ENCODE assay signal across 25 cellular contexts in genomic region chr2:217481577-217481976, GRCh38.
"Had no signal": no experiment of that assay in that cellular context is flagged by ENCODE, and none has a peak within 500 bp of the region (broad histone marks: within the 10 kb centered on the region; RNA-seq: fewer than 3 reads in every experiment).

No MANE protein-coding gene starts in this region.

- ATAC-seq: esophagus mucosa; foreskin keratinocyte; left cardiac atrium; mucosa of descending colon; naive thymus-derived CD8-positive, alpha-beta T cell; psoas muscle; right lobe of liver; stimulated activated naive B cell treated with anti-CD40 and anti-IgM and Interleukin-4, amounts not matched to agents 10 μg/mL and 1 μg/mL and 100 μg/mL, for 72 hours; stimulated activated naive CD8-positive, alpha-beta T cell treated with anti-CD3 and anti-CD28 coated beads, Interleukin-15, amount 100 ng/mL, for 72 hours had no signal

- H3K36me3 ChIP-seq: left ventricle myocardium inferior, neural progenitor cell, right lobe of liver, thoracic aorta, transverse colon had no signal

- H3K36me3 Mint-ChIP-seq: neural progenitor cell; stimulated activated naive B cell treated with anti-CD40 and anti-IgM and Interleukin-4, amounts not matched to agents 10 μg/mL and 1 μg/mL and 100 μg/mL, for 72 hours had no signal

- H3K4me3 Mint-ChIP-seq: central memory CD8-positive, alpha-beta T cell; naive thymus-derived CD8-positive, alpha-beta T cell; neural progenitor cell; stimulated activated naive B cell treated with anti-CD40 and anti-IgM and Interleukin-4, amounts not matched to agents 10 μg/mL and 1 μg/mL and 100 μg/mL, for 72 hours; stimulated activated naive CD8-positive, alpha-beta T cell treated with anti-CD3 and anti-CD28 coated beads, Interleukin-15, amount 100 ng/mL, for 72 hours had no signal

- H3K9me3 ChIP-seq: left ventricle myocardium inferior, mucosa of descending colon, psoas muscle, right lobe of liver, thoracic aorta, transverse colon had no signal

- H3K27ac Mint-ChIP-seq: naive thymus-derived CD8-positive, alpha-beta T cell; neural progenitor cell; stimulated activated naive B cell treated with anti-CD40 and anti-IgM and Interleukin-4, amounts not matched to agents 10 μg/mL and 1 μg/mL and 100 μg/mL, for 72 hours; stimulated activated naive CD8-positive, alpha-beta T cell treated with anti-CD3 and anti-CD28 coated beads, Interleukin-15, amount 100 ng/mL, for 72 hours had no signal

- H3K27me3 ChIP-seq: dorsolateral prefrontal cortex, foreskin keratinocyte, neural progenitor cell, transverse colon had no signal

- H3K4me3 ChIP-seq: dorsolateral prefrontal cortex, left ventricle myocardium inferior, lung, mucosa of descending colon, neural progenitor cell, psoas muscle, right lobe of liver, thoracic aorta, transverse colon had no signal

- H3K27ac ChIP-seq: dorsolateral prefrontal cortex, foreskin keratinocyte, left ventricle myocardium inferior, neural progenitor cell, parathyroid adenoma, psoas muscle, right lobe of liver, thoracic aorta, transverse colon had no signal

- H3K4me1 Mint-ChIP-seq: central memory CD8-positive, alpha-beta T cell; naive thymus-derived CD8-positive, alpha-beta T cell; stimulated activated naive B cell treated with anti-CD40 and anti-IgM and Interleukin-4, amounts not matched to agents 10 μg/mL and 1 μg/mL and 100 μg/mL, for 72 hours; stimulated activated naive CD8-positive, alpha-beta T cell treated with anti-CD3 and anti-CD28 coated beads, Interleukin-15, amount 100 ng/mL, for 72 hours had no signal

- H3K4me1 ChIP-seq: foreskin keratinocyte, psoas muscle, right lobe of liver, transverse colon had no signal

- DNase-seq: cortex of kidney; dorsolateral prefrontal cortex; effector CD8-positive, alpha-beta T cell; foreskin keratinocyte; kidney; left cardiac atrium; left ventricle myocardium inferior; mesendoderm; mucosa of descending colon; naive thymus-derived CD8-positive, alpha-beta T cell; nucleus accumbens; psoas muscle; retina; right lobe of liver; stimulated activated CD4-positive, alpha-beta T cell treated with anti-CD3 and anti-CD28 coated beads, Interleukin-2, amount 100 ng/mL, for 24 hours; stimulated activated CD4-positive, alpha-beta T cell treated with anti-CD3 and anti-CD28 coated beads, Interleukin-4, amount 100 ng/mL, for 4 hours; stimulated activated naive B cell treated with anti-CD40 and anti-IgM and Interleukin-4, amounts not matched to agents 10 μg/mL and 1 μg/mL and 100 μg/mL, for 72 hours; stimulated activated naive CD8-positive, alpha-beta T cell treated with anti-CD3 and anti-CD28 coated beads, Interleukin-15, amount 100 ng/mL, for 72 hours; transverse colon had no signal

- H3K9me3 Mint-ChIP-seq: central memory CD8-positive, alpha-beta T cell; naive thymus-derived CD8-positive, alpha-beta T cell; neural progenitor cell; stimulated activated naive CD8-positive, alpha-beta T cell treated with anti-CD3 and anti-CD28 coated beads, Interleukin-15, amount 100 ng/mL, for 72 hours had no signal

- H3K27me3 Mint-ChIP-seq: stimulated activated naive CD8-positive, alpha-beta T cell treated with anti-CD3 and anti-CD28 coated beads, Interleukin-15, amount 100 ng/mL, for 72 hours had no signal
